In genomic region chr20:53599039-53599362, GRCh38 we compare ENCODE assay signal across 12 cellular contexts. TPM values are rescaled to one million over a fixed set of nuclear protein-coding genes. Genes with fewer than 3 reads are reported as not detected.
DNase-seq lines count a peak whose midpoint lies in the region; ATAC-seq and TF ChIP-seq lines count a peak whose summit lies in the region.
"Had no signal": no experiment of that assay in that cellular context is flagged by ENCODE, and none has a peak within 500 bp of the region (broad histone marks: within the 10 kb centered on the region; RNA-seq: fewer than 3 reads in every experiment).

No MANE protein-coding gene starts in this region.

- no peak for TF ChIP-seq CTCF in esophagus squamous epithelium (IDR thresholded peaks at IDR 0.05)
- TF ChIP-seq CTCF in BE2C (IDR thresholded peaks at IDR 0.05; ENCODE audit: low read depth, low read length), result no peak

- H3K36me3 ChIP-seq in esophagus squamous epithelium (no peaks in the 10 kb centered on the region), BE2C (no peaks in the 10 kb centered on the region)
- H3K36me3 ChIP-seq: colonic mucosa had no signal

- 47 to 67% methylated on average over 2 of the region's 2 CpGs for WGBS in esophagus squamous epithelium, 2 donors

- ATAC-seq in stimulated activated effector memory CD8-positive, alpha-beta T cell treated with anti-CD3 and anti-CD28 coated beads, Interleukin-12 subunit alpha, Interleukin-12 subunit beta, amount 100 ng/mL, for 72 hours, result no peak
- ATAC-seq: psoas muscle had no signal

- no peaks in the 10 kb centered on the region for H3K9me3 Mint-ChIP-seq in activated naive CD4-positive, alpha-beta T cell treated with anti-CD3 and anti-CD28 coated beads for 36 hours
- no peaks in the 10 kb centered on the region for H3K9me3 Mint-ChIP-seq in activated CD4-positive, alpha-beta memory T cell treated with anti-CD3 and anti-CD28 coated beads, Interleukin-2, amount 10 ng/mL, durations not matched to agents 7 days and 5 days
- no peaks in the 10 kb centered on the region for H3K9me3 Mint-ChIP-seq in stimulated activated effector memory CD8-positive, alpha-beta T cell treated with anti-CD3 and anti-CD28 coated beads, Interleukin-12 subunit alpha, Interleukin-12 subunit beta, amount 100 ng/mL, for 72 hours

- peak overlapping the region; percentile 77 for H3K27ac Mint-ChIP-seq in activated naive CD4-positive, alpha-beta T cell treated with anti-CD3 and anti-CD28 coated beads for 36 hours
- peak overlapping the region; percentile 23 for H3K27ac Mint-ChIP-seq in activated CD4-positive, alpha-beta memory T cell treated with anti-CD3 and anti-CD28 coated beads, Interleukin-2, amount 10 ng/mL, durations not matched to agents 7 days and 5 days
- H3K27ac Mint-ChIP-seq in stimulated activated effector memory CD8-positive, alpha-beta T cell treated with anti-CD3 and anti-CD28 coated beads, Interleukin-12 subunit alpha, Interleukin-12 subunit beta, amount 100 ng/mL, for 72 hours, result peak overlapping the region; percentile 81

- H3K27me3 ChIP-seq in esophagus squamous epithelium (no peaks in the 10 kb centered on the region), BE2C (no peaks in the 10 kb centered on the region)
- H3K27me3 ChIP-seq: colonic mucosa had no signal

- no peak for TF ChIP-seq POLR2A in esophagus squamous epithelium (IDR thresholded peaks at IDR 0.05)

- H3K36me3 Mint-ChIP-seq in activated naive CD4-positive, alpha-beta T cell treated with anti-CD3 and anti-CD28 coated beads for 36 hours (ENCODE audit: low read depth), result peaks cover 3% of the 10 kb centered on the region
- H3K36me3 Mint-ChIP-seq in activated CD4-positive, alpha-beta memory T cell treated with anti-CD3 and anti-CD28 coated beads, Interleukin-2, amount 10 ng/mL, durations not matched to agents 7 days and 5 days (ENCODE audit: low read depth), result peaks cover 37% of the 10 kb centered on the region
- peaks cover 8% of the 10 kb centered on the region for H3K36me3 Mint-ChIP-seq in stimulated activated effector memory CD8-positive, alpha-beta T cell treated with anti-CD3 and anti-CD28 coated beads, Interleukin-12 subunit alpha, Interleukin-12 subunit beta, amount 100 ng/mL, for 72 hours

- no peaks in the 10 kb centered on the region for H3K27me3 Mint-ChIP-seq in activated naive CD4-positive, alpha-beta T cell treated with anti-CD3 and anti-CD28 coated beads for 36 hours (ENCODE audit: low read depth)
- no peaks in the 10 kb centered on the region for H3K27me3 Mint-ChIP-seq in activated CD4-positive, alpha-beta memory T cell treated with anti-CD3 and anti-CD28 coated beads, Interleukin-2, amount 10 ng/mL, durations not matched to agents 7 days and 5 days

- POLR2A ChIA-PET in activated CD4-positive, alpha-beta memory T cell treated with anti-CD3 and anti-CD28 coated beads, Interleukin-2, amount 10 ng/mL, durations not matched to agents 7 days and 5 days (lab: Charles Lee), result interaction anchor here (0.6 to 7.1 kb wide), 4 partner anchors 10 to 23 kb away, joined by 3 to 89 read pairs (median 7); no protein-coding TSS in a partner anchor

- H3K4me1 Mint-ChIP-seq in activated naive CD4-positive, alpha-beta T cell treated with anti-CD3 and anti-CD28 coated beads for 36 hours (ENCODE audit: low read depth), result peaks cover 48% of the 10 kb centered on the region
- H3K4me1 Mint-ChIP-seq in activated CD4-positive, alpha-beta memory T cell treated with anti-CD3 and anti-CD28 coated beads, Interleukin-2, amount 10 ng/mL, durations not matched to agents 7 days and 5 days, result peaks cover 50% of the 10 kb centered on the region
- peaks cover 39% of the 10 kb centered on the region for H3K4me1 Mint-ChIP-seq in stimulated activated effector memory CD8-positive, alpha-beta T cell treated with anti-CD3 and anti-CD28 coated beads, Interleukin-12 subunit alpha, Interleukin-12 subunit beta, amount 100 ng/mL, for 72 hours

- intact Hi-C loops in activated naive CD4-positive, alpha-beta T cell treated with anti-CD3 and anti-CD28 coated beads for 36 hours (cut with micrococcal nuclease), result loop anchor here (2.0 to 10.0 kb wide), 3 partner anchors 54 to 686 kb away; no protein-coding TSS in a partner anchor
- intact Hi-C loops in esophagus squamous epithelium (cut with DNase I), result no loop called here

- CTCF ChIA-PET in activated naive CD4-positive, alpha-beta T cell treated with anti-CD3 and anti-CD28 coated beads for 36 hours (lab: Charles Lee), result interaction anchor here (1.2 kb wide), 1 partner anchor 11 kb away, joined by 3 read pairs; no protein-coding TSS in a partner anchor
- CTCF ChIA-PET in activated CD4-positive, alpha-beta memory T cell treated with anti-CD3 and anti-CD28 coated beads, Interleukin-2, amount 10 ng/mL, durations not matched to agents 7 days and 5 days (lab: Charles Lee), result no interaction called here

- H3K9me3 ChIP-seq in esophagus squamous epithelium, result no peaks in the 10 kb centered on the region
- no peaks in the 10 kb centered on the region for H3K9me3 ChIP-seq in BE2C
- H3K9me3 ChIP-seq: colonic mucosa, psoas muscle had no signal

- DNase-seq in activated naive CD4-positive, alpha-beta T cell treated with anti-CD3 and anti-CD28 coated beads for 36 hours, result no peak
- no peak for DNase-seq in activated naive CD4-positive, alpha-beta T cell treated with anti-CD3 and anti-CD28 coated beads, Interleukin-2, amount 50 U/mL, for 16 hours
- DNase-seq in activated CD4-positive, alpha-beta memory T cell treated with anti-CD3 and anti-CD28 coated beads, Interleukin-2, amount 10 ng/mL, durations not matched to agents 7 days and 5 days, result no peak
- DNase-seq in esophagus squamous epithelium (lab: John Stamatoyannopoulos, UW), result no peak
- DNase-seq in stimulated activated effector memory CD8-positive, alpha-beta T cell treated with anti-CD3 and anti-CD28 coated beads, Interleukin-12 subunit alpha, Interleukin-12 subunit beta, amount 100 ng/mL, for 72 hours (ENCODE audit: low spot score in 2 of 2), result no peak
- no peak for DNase-seq in iPS-NIHi11 (ENCODE audit: low spot score)
- DNase-seq in GDM1 (lab: John Stamatoyannopoulos, UW), result no peak
- DNase-seq in BE2C, result no peak
- DNase-seq: mesenchymal stem cell, NCI-H1417, psoas muscle had no signal

- no peak overlapping the region for H3K4me3 ChIP-seq in esophagus squamous epithelium
- H3K4me3 ChIP-seq in BE2C (ENCODE audit: low read depth, low read length), result no peak overlapping the region
- H3K4me3 ChIP-seq: colonic mucosa, psoas muscle had no signal

- peak overlapping the region in 3 of 4 donors; percentile 16 to 100 (median 97) for H3K27ac ChIP-seq in esophagus squamous epithelium
- H3K27ac ChIP-seq: colonic mucosa, psoas muscle had no signal

- no peak overlapping the region for H3K4me3 Mint-ChIP-seq in activated naive CD4-positive, alpha-beta T cell treated with anti-CD3 and anti-CD28 coated beads for 36 hours
- no peak overlapping the region for H3K4me3 Mint-ChIP-seq in activated CD4-positive, alpha-beta memory T cell treated with anti-CD3 and anti-CD28 coated beads, Interleukin-2, amount 10 ng/mL, durations not matched to agents 7 days and 5 days
- H3K4me3 Mint-ChIP-seq in stimulated activated effector memory CD8-positive, alpha-beta T cell treated with anti-CD3 and anti-CD28 coated beads, Interleukin-12 subunit alpha, Interleukin-12 subunit beta, amount 100 ng/mL, for 72 hours, result peak overlapping the region; percentile 25

- peaks cover 14 to 55% (median 16%) of the 10 kb centered on the region in 3 donors for H3K4me1 ChIP-seq in esophagus squamous epithelium
- H3K4me1 ChIP-seq in BE2C, result peaks cover 18% of the 10 kb centered on the region
- H3K4me1 ChIP-seq: colonic mucosa had no signal

RNA-seq across cellular contexts. Expression of gene ZNF217, which starts 5.4 kb away (rescaled TPM):
- 10 to 100 TPM; 37.2 to 38.3 TPM for total RNA-seq in activated naive CD4-positive, alpha-beta T cell treated with anti-CD3 and anti-CD28 coated beads for 36 hours
- total RNA-seq in activated CD4-positive, alpha-beta memory T cell treated with anti-CD3 and anti-CD28 coated beads, Interleukin-2, amount 10 ng/mL, durations not matched to agents 7 days and 5 days, result 10 to 100 TPM; 89.5 to 90.4 TPM
- 10 to 100 TPM; 20.7 to 27.5 (median 22.2) TPM for total RNA-seq in esophagus squamous epithelium
- polyA plus RNA-seq in BE2C (2012; ENCODE audit: insufficient read depth, insufficient read length, low read depth), result 12.8 TPM

Comparison
In these comparisons a context has a peak if more than half of its experiments do, and no peak if none do; other contexts are left out.
1. H3K27ac Mint-ChIP-seq: peak in every context shown above with its lines; median percentile 81 in stimulated activated effector memory CD8-positive, alpha-beta T cell treated with anti-CD3 and anti-CD28 coated beads, Interleukin-12 subunit alpha, Interleukin-12 subunit beta, amount 100 ng/mL, for 72 hours; 77 in activated naive CD4-positive, alpha-beta T cell treated with anti-CD3 and anti-CD28 coated beads for 36 hours; 23 in activated CD4-positive, alpha-beta memory T cell treated with anti-CD3 and anti-CD28 coated beads, Interleukin-2, amount 10 ng/mL, durations not matched to agents 7 days and 5 days.